In genomic region chr10:49176310-49177268, GRCh38 we compare ENCODE assay signal across 12 cellular contexts. TPM values are rescaled to one million over a fixed set of nuclear protein-coding genes. Genes with fewer than 3 reads are reported as not detected.
DNase-seq lines count a peak whose midpoint lies in the region; ATAC-seq, FAIRE-seq and TF ChIP-seq lines count a peak whose summit lies in the region.
"Had no signal": no experiment of that assay in that cellular context is flagged by ENCODE, and none has a peak within 500 bp of the region (broad histone marks: within the 10 kb centered on the region; RNA-seq: fewer than 3 reads in every experiment).

No MANE protein-coding gene starts in this region.

- no peak for DNase-seq in activated CD4-positive, alpha-beta T cell treated with anti-CD3 and anti-CD28 coated beads for 36 hours
- no peak for DNase-seq in activated CD4-positive, alpha-beta T cell treated with anti-CD3 and anti-CD28 coated beads for 1 hour
- DNase-seq in PC-9 (no peak), foreskin keratinocyte (no peak), pancreas (no peak), NCI-H748 treated with DMSO at 0.1 percent for 48 hours (lab: John Stamatoyannopoulos, UW) (no peak)
- DNase-seq in stimulated activated naive B cell treated with anti-CD40 and anti-IgM and Interleukin-4, amounts not matched to agents 10 μg/mL and 1 μg/mL and 100 μg/mL, for 72 hours: no peak
- DNase-seq in central memory CD4-positive, alpha-beta T cell: no peak
- DNase-seq: NCI-H1436 treated with DMSO at 0.1 percent for 48 hours, stomach had no signal

- no peaks in the 10 kb centered on the region for H4K20me1 ChIP-seq in PC-9 (ENCODE audit: insufficient read depth)

- H3K9me3 Mint-ChIP-seq in activated CD4-positive, alpha-beta T cell treated with anti-CD3 and anti-CD28 coated beads for 36 hours (ENCODE audit: low read depth): no peaks in the 10 kb centered on the region
- H3K9me3 Mint-ChIP-seq in stimulated activated naive B cell treated with anti-CD40 and anti-IgM and Interleukin-4, amounts not matched to agents 10 μg/mL and 1 μg/mL and 100 μg/mL, for 72 hours: no peaks in the 10 kb centered on the region

- POLR2A ChIA-PET in activated CD4-positive, alpha-beta T cell treated with anti-CD3 and anti-CD28 coated beads for 36 hours (lab: Charles Lee): no interaction called here
- POLR2A ChIA-PET in PC-9 (lab: Charles Lee; ENCODE audit: unreplicated experiment): no interaction called here

- H3K4me1 Mint-ChIP-seq in activated CD4-positive, alpha-beta T cell treated with anti-CD3 and anti-CD28 coated beads for 36 hours: peaks cover 44% of the 10 kb centered on the region
- peaks cover 85 to 100% of the 10 kb centered on the region in 2 donors for H3K4me1 Mint-ChIP-seq in stimulated activated naive B cell treated with anti-CD40 and anti-IgM and Interleukin-4, amounts not matched to agents 10 μg/mL and 1 μg/mL and 100 μg/mL, for 72 hours

- no peak overlapping the region for H2AFZ ChIP-seq in PC-9

- intact Hi-C loops in activated CD4-positive, alpha-beta T cell treated with anti-CD3 and anti-CD28 coated beads for 36 hours (cut with DNase I, micrococcal nuclease): loop anchor here (1.0 to 5.0 kb wide), 5 partner anchors 14 to 869 kb away; partner anchors contain the start of genes ERCC6 (in 1 of the 2) and MAPK8 (in 1 of the 2)
- intact Hi-C loops in PC-9 (cut with micrococcal nuclease; ENCODE audit: unreplicated experiment): no loop called here
- intact Hi-C loops in pancreas (cut with DNase I): no loop called here

- no peaks in the 10 kb centered on the region for H3K79me2 ChIP-seq in PC-9 (ENCODE audit: low read depth)

- H3K4me1 ChIP-seq in PC-9 (replicated peaks; ENCODE audit: insufficient read depth) (peaks cover 7% of the 10 kb centered on the region), foreskin keratinocyte (no peaks in the 10 kb centered on the region), pancreas (no peaks in the 10 kb centered on the region)

- no peaks in the 10 kb centered on the region for H3K9me2 ChIP-seq in PC-9 (ENCODE audit: insufficient read depth)

- no TSS peak for BruUV-seq in PC-9 (replicated peaks; lab: Mats Ljungman, UMichigan)

- H3K36me3 Mint-ChIP-seq in activated CD4-positive, alpha-beta T cell treated with anti-CD3 and anti-CD28 coated beads for 36 hours (ENCODE audit: low read depth): no peaks in the 10 kb centered on the region
- H3K36me3 Mint-ChIP-seq in stimulated activated naive B cell treated with anti-CD40 and anti-IgM and Interleukin-4, amounts not matched to agents 10 μg/mL and 1 μg/mL and 100 μg/mL, for 72 hours: peaks cover 28 to 64% of the 10 kb centered on the region in 2 donors

- peak overlapping the region; percentile 64 for H3K27ac Mint-ChIP-seq in activated CD4-positive, alpha-beta T cell treated with anti-CD3 and anti-CD28 coated beads for 36 hours
- H3K27ac Mint-ChIP-seq in stimulated activated naive B cell treated with anti-CD40 and anti-IgM and Interleukin-4, amounts not matched to agents 10 μg/mL and 1 μg/mL and 100 μg/mL, for 72 hours: peak overlapping the region; percentile 98

- H3K27me3 ChIP-seq in PC-9 (ENCODE audit: insufficient read depth, low read depth) (no peaks in the 10 kb centered on the region), foreskin keratinocyte (peaks cover 3% of the 10 kb centered on the region), pancreas (no peaks in the 10 kb centered on the region)
- H3K27me3 ChIP-seq: stomach had no signal

- H3K27me3 Mint-ChIP-seq in activated CD4-positive, alpha-beta T cell treated with anti-CD3 and anti-CD28 coated beads for 36 hours: peaks cover 2% of the 10 kb centered on the region
- H3K27me3 Mint-ChIP-seq in stimulated activated naive B cell treated with anti-CD40 and anti-IgM and Interleukin-4, amounts not matched to agents 10 μg/mL and 1 μg/mL and 100 μg/mL, for 72 hours: no peaks in the 10 kb centered on the region

- no peaks in the 10 kb centered on the region for H3K36me3 ChIP-seq in PC-9 (ENCODE audit: low read depth)
- H3K36me3 ChIP-seq in pancreas: no peaks in the 10 kb centered on the region
- H3K36me3 ChIP-seq: stomach had no signal

- FAIRE-seq in pancreas (lab: Jason Lieb, UNC): no peak

- ATAC-seq in activated CD4-positive, alpha-beta T cell treated with anti-CD3 and anti-CD28 coated beads for 36 hours: peak; percentile 3
- no peak for ATAC-seq in foreskin keratinocyte
- no peak for ATAC-seq in stimulated activated naive B cell treated with anti-CD40 and anti-IgM and Interleukin-4, amounts not matched to agents 10 μg/mL and 1 μg/mL and 100 μg/mL, for 72 hours (replicated peaks)
- ATAC-seq in pancreas: no peak

- H3K9me3 ChIP-seq in PC-9 (ENCODE audit: insufficient read depth, low read depth): no peaks in the 10 kb centered on the region
- no peaks in the 10 kb centered on the region for H3K9me3 ChIP-seq in pancreas
- H3K9me3 ChIP-seq: stomach had no signal

- H3F3A ChIP-seq in PC-9 (ENCODE audit: insufficient read depth, low read depth): no peaks in the 10 kb centered on the region

- H3K4me2 ChIP-seq in PC-9: no peak overlapping the region

- H3K4me3 ChIP-seq in PC-9: no peak overlapping the region
- no peak overlapping the region for H3K4me3 ChIP-seq in pancreas
- H3K4me3 ChIP-seq: stomach had no signal

- CTCF ChIA-PET in activated CD4-positive, alpha-beta T cell treated with anti-CD3 and anti-CD28 coated beads for 36 hours (lab: Charles Lee): interaction anchor here (2.1 kb wide), 1 partner anchor 12 kb away, joined by 5 read pairs; no protein-coding TSS in a partner anchor
- CTCF ChIA-PET in PC-9 (lab: Charles Lee): no interaction called here

- TF ChIP-seq CTCF in PC-9 (conservative IDR thresholded peaks at IDR 0.05) (no peak), foreskin keratinocyte (conservative IDR thresholded peaks at IDR 0.05) (no peak), pancreas (IDR thresholded peaks at IDR 0.05) (no peak)

- H3K27ac ChIP-seq in PC-9: 0 out of 2 replicates have a peak overlapping the region, but pooled peaks have one; percentile 2
- H3K27ac ChIP-seq in foreskin keratinocyte: peak overlapping the region; percentile 43
- H3K27ac ChIP-seq in pancreas: no peak overlapping the region

- 85 to 88% methylated on average over 19 of the region's 19 CpGs for WGBS in pancreas, 2 donors

- peak overlapping the region; percentile 43 for H3K4me3 Mint-ChIP-seq in activated CD4-positive, alpha-beta T cell treated with anti-CD3 and anti-CD28 coated beads for 36 hours
- peak overlapping the region; percentile 29 to 69 for H3K4me3 Mint-ChIP-seq in stimulated activated naive B cell treated with anti-CD40 and anti-IgM and Interleukin-4, amounts not matched to agents 10 μg/mL and 1 μg/mL and 100 μg/mL, for 72 hours

RNA-seq across cellular contexts. Expression of gene TMEM273, which starts 11.6 kb away (rescaled TPM):
- total RNA-seq in activated CD4-positive, alpha-beta T cell treated with anti-CD3 and anti-CD28 coated beads for 36 hours: 10 to 100 TPM; 26.5 to 28.0 TPM
- total RNA-seq in PC-9 (2021): 0.26 and 2.2 TPM in 2 replicates
- total RNA-seq in foreskin keratinocyte: not detected in 2 replicates
- not detected in 2 replicates for polyA plus RNA-seq in foreskin keratinocyte
- 1 to 10 TPM in 4 of 6 donors, under 1 TPM in 2; 0.91 to 7.5 (median 1.6) TPM for total RNA-seq in pancreas
- polyA plus RNA-seq in pancreas: 1 to 10 TPM; 4.0 to 5.5 TPM

RNA-seq across cellular contexts. Expression of gene FAM170B, which starts 42.8 kb away (rescaled TPM):
- total RNA-seq in activated CD4-positive, alpha-beta T cell treated with anti-CD3 and anti-CD28 coated beads for 36 hours: not detected
- total RNA-seq in PC-9 (2021) (not detected in 2 replicates), foreskin keratinocyte (not detected in 2 replicates), pancreas (not detected)
- polyA plus RNA-seq in foreskin keratinocyte (not detected in 2 replicates), pancreas (not detected)
- total RNA-seq: posterior vena cava; stomach; T-helper 1 cell treated with Interleukin-12 subunit alpha and Interleukin-12 subunit beta and Interleukin-4 antibody, amounts not matched to agents 30 ng/mL and 1 ng/mL, for 36 hours had no signal
- polyA plus RNA-seq: stomach had no signal

Comparison
In these comparisons a context has a peak if more than half of its experiments do, and no peak if none do; other contexts are left out.
1. H3K27ac ChIP-seq: peak in PC-9 (single experiment) and foreskin keratinocyte (single experiment); none in pancreas (0 of 4).
2. intact Hi-C loops: an anchor here in activated CD4-positive, alpha-beta T cell treated with anti-CD3 and anti-CD28 coated beads for 36 hours (1.0 to 5.0 kb wide); none called in PC-9 and pancreas.